25 cellular contexts compared by ENCODE assay signal in the genomic region with DNA sequence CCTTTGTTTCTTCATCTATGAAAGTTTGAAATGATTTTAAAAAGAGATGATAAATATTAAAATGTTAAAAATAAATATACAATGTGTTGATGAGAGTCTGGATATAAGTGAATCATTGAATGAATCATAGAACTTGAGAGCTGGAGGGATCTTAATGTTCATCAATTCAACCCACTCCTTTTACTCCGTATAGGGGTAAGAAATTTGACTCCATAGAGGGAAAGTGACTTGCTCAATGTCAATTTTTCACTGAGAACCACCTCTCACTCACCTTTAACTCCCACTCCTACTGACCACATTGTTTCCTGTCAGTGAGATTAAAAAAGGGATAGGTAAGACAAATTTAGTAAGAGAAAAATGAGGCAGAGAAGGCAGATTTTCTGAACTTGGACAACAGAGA.
DNase-seq lines count a peak whose midpoint lies in the region; TF ChIP-seq lines count a peak whose summit lies in the region.
"Had no signal": no experiment of that assay in that cellular context is flagged by ENCODE, and none has a peak within 500 bp of the region (broad histone marks: within the 10 kb centered on the region; RNA-seq: fewer than 3 reads in every experiment).

No MANE protein-coding gene starts in this region.

- H3K4me3 ChIP-seq in breast epithelium (no peak overlapping the region), epithelial cell of esophagus (ENCODE audit: low read length) (no peak overlapping the region), stomach (no peak overlapping the region)
- H3K4me3 ChIP-seq: BLaER1, HAP-1, PC-9 had no signal

- H3K4me1 Mint-ChIP-seq in MCF 10A (ENCODE audit: insufficient read depth, unreplicated experiment) = peaks cover 13% of the 10 kb centered on the region
- H3K4me1 Mint-ChIP-seq: CD4-positive, CD25-positive, alpha-beta regulatory T cell had no signal

- no TSS peak for BruUV-seq in MCF 10A (replicated peaks; lab: Mats Ljungman, UMichigan)

- DNase-seq in MCF 10A (ENCODE audit: unreplicated experiment) (peak; percentile 40), breast epithelium (ENCODE audit: low spot score in 2 of 2) (no peak), RPMI7951 (ENCODE audit: low read depth) (peak; percentile 14), epithelial cell of esophagus (ENCODE audit: low read depth) (peak; percentile 60), AG08396 (ENCODE audit: low spot score) (no peak), stomach (no peak), Kasumi-1 (lab: John Stamatoyannopoulos, UW) (no peak)
- DNase-seq: ACHN; CD4-positive, CD25-positive, alpha-beta regulatory T cell; DMS153; DND-41; NCI-H146; NCI-H1930; NCI-H2107; NCI-H446; NCI-H524 treated with DMSO at 0.1 percent for 48 hours; NCI-H82; NK-92 treated with Interleukin-12 subunit alpha and Interleukin-12 subunit beta, amount 100 ng/mL, for 24 hours; PC-9; RPMI8226; SHP77 treated with DMSO at 0.1 percent for 48 hours had no signal

- H3K4me1 ChIP-seq in breast epithelium = no peaks in the 10 kb centered on the region
- H3K4me1 ChIP-seq in stomach = no peaks in the 10 kb centered on the region
- H3K4me1 ChIP-seq: BLaER1, HAP-1 had no signal

- WGBS in stomach, 5 donors = 19 to 67% (median 61%) methylated on average over 1 of the region's 1 CpG

- TF ChIP-seq CTCF in MCF 10A (IDR thresholded peaks at IDR 0.05; ENCODE audit: unreplicated experiment) (no peak), breast epithelium (IDR thresholded peaks at IDR 0.05) (no peak), epithelial cell of esophagus (IDR thresholded peaks at IDR 0.05; ENCODE audit: insufficient read depth, low read depth, low read length, missing control alignments) (no peak), stomach (IDR thresholded peaks at IDR 0.05) (no peak)

- peaks cover 9% of the 10 kb centered on the region for H3K9me3 Mint-ChIP-seq in MCF 10A (ENCODE audit: unreplicated experiment)

- no peak for TF ChIP-seq POLR2A in breast epithelium (IDR thresholded peaks at IDR 0.05)
- TF ChIP-seq POLR2A in stomach (IDR thresholded peaks at IDR 0.05) = no peak

- intact Hi-C loops in MCF 10A (cut with micrococcal nuclease) = no loop called here
- intact Hi-C loops in breast epithelium (cut with DNase I; ENCODE audit: low total_unique reads) = no loop called here
- intact Hi-C loops in stomach (cut with DNase I; ENCODE audit: low total_unique reads) = no loop called here

- no peaks in the 10 kb centered on the region for H3K27me3 Mint-ChIP-seq in MCF 10A (ENCODE audit: insufficient read depth, unreplicated experiment)
- H3K27me3 Mint-ChIP-seq: CD4-positive, CD25-positive, alpha-beta regulatory T cell had no signal

- no peak overlapping the region for H3K4me3 Mint-ChIP-seq in MCF 10A (ENCODE audit: unreplicated experiment)
- H3K4me3 Mint-ChIP-seq: CD4-positive, CD25-positive, alpha-beta regulatory T cell had no signal

- no peak overlapping the region for H3K27ac Mint-ChIP-seq in MCF 10A (ENCODE audit: low read depth, unreplicated experiment)
- H3K27ac Mint-ChIP-seq: CD4-positive, CD25-positive, alpha-beta regulatory T cell had no signal

- POLR2A ChIA-PET in MCF 10A (lab: Yijun Ruan, JAX) = no interaction called here

- CTCF ChIA-PET in MCF 10A (lab: Yijun Ruan, JAX) = no interaction called here

- no peaks in the 10 kb centered on the region for H3K36me3 Mint-ChIP-seq in MCF 10A (ENCODE audit: insufficient read depth, unreplicated experiment)
- H3K36me3 Mint-ChIP-seq: CD4-positive, CD25-positive, alpha-beta regulatory T cell had no signal

- H3K36me3 ChIP-seq in breast epithelium (no peaks in the 10 kb centered on the region), stomach (no peaks in the 10 kb centered on the region)
- H3K36me3 ChIP-seq: BLaER1, HAP-1 had no signal

- no peaks in the 10 kb centered on the region for H3K9me3 ChIP-seq in breast epithelium
- H3K9me3 ChIP-seq in stomach = no peaks in the 10 kb centered on the region
- H3K9me3 ChIP-seq: BLaER1, HAP-1 had no signal

- H3K27ac ChIP-seq in breast epithelium = no peak overlapping the region
- no peak overlapping the region for H3K27ac ChIP-seq in stomach
- H3K27ac ChIP-seq: 22Rv1, BLaER1, HL-60, PC-9 had no signal

- TF ChIP-seq EP300 in stomach (IDR thresholded peaks at IDR 0.05) = no peak

- H3K27me3 ChIP-seq in breast epithelium = no peaks in the 10 kb centered on the region
- H3K27me3 ChIP-seq in stomach = no peaks in the 10 kb centered on the region

Comparison
In these comparisons a context has a peak if more than half of its experiments do, and no peak if none do; other contexts are left out.
1. DNase-seq: peak in MCF 10A (single experiment), RPMI7951 (single experiment) and epithelial cell of esophagus (single experiment); none in breast epithelium (0 of 2), AG08396 (single experiment), stomach (single experiment) and Kasumi-1 (0 of 2).